In the genomic region with DNA sequence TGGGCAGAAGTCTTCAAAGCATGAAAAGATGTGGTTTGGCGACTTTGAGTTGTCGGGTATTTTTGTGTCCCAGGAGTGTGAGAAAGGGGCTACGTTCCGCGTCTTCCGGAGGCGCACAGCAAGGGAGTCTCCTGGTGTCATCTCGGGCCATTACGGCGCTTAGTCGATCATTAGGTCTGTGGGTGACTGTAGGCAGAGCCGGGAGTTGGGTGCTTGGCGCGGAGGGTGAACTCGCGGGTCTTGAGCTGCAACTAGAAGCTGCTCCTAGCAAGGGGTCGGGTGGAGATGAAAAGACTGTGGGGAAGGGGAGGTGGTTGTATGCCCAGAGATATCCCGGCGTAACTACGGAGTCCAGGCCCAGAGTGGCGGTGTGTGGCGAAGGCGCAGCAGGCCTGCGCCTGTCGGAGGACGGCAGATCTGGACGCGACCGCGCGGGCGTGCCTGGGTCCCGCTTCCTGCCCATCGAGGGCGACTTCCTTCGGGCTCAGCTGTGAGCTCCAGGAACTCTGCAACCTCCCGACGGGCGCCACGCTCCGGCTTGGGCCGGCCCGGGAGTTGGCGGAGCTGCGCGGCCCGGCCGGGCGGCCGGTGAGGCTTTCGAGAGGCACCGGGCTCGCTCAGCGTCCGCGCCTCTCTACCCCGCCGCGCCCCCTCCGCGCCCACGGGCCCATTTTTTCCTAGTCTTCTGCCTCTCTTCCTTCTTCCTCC, we compare ENCODE assay signal across 9 cellular contexts. TPM values are rescaled to one million over a fixed set of nuclear protein-coding genes. Genes with fewer than 3 reads are reported as not detected.
A peak's percentile ranks its signal among the peaks of the same experiment; 100 is the strongest.
DNase-seq lines count a peak whose midpoint lies in the region; ATAC-seq and TF ChIP-seq lines count a peak whose summit lies in the region.
"Had no signal": no experiment of that assay in that cellular context is flagged by ENCODE, and none has a peak within 500 bp of the region (broad histone marks: within the 10 kb centered on the region; RNA-seq: fewer than 3 reads in every experiment).

No MANE protein-coding gene starts in this region.

- WGBS in GM23248 (ENCODE audit: low coverage in 1 of 2, low lambda C conversion rate in 2 of 2, missing lambda C conversion rate in 2 of 2), 2 experiments, result 16 to 17% methylated on average over 51 to 54 of the region's 62 CpGs
- no CpG with 5 or more reads among the region's 62 CpGs for WGBS in mesendoderm (ENCODE audit: extremely low coverage, insufficient coverage, low lambda C conversion rate)

- H3K9ac ChIP-seq in GM23248 (no peak overlapping the region), mesendoderm (ENCODE audit: low read length) (peak overlapping the region; percentile 48)

- H3K4ac ChIP-seq in mesendoderm (ENCODE audit: low read depth, low read length), result no peak overlapping the region

- no peak overlapping the region for H4K8ac ChIP-seq in mesendoderm (ENCODE audit: low read depth, low read length)

- ATAC-seq in HG03135 (IDR thresholded peaks at IDR 0.05; ENCODE audit: unreplicated experiment), result no peak

- H3K36me3 ChIP-seq in GM23248 (ENCODE audit: low read depth) (no peaks in the 10 kb centered on the region), mesendoderm (ENCODE audit: control insufficient read depth, insufficient read depth, low read length) (no peaks in the 10 kb centered on the region)

- H3K56ac ChIP-seq in mesendoderm (ENCODE audit: low read length), result peak overlapping the region; percentile 80

- H2AK5ac ChIP-seq in mesendoderm (ENCODE audit: low read length), result no peak overlapping the region

- H3K27ac ChIP-seq in GM23248 (no peak overlapping the region), mesendoderm (ENCODE audit: low read depth, low read length) (no peak overlapping the region)
- H3K27ac ChIP-seq: epithelial cell of prostate had no signal

- H3K4me2 ChIP-seq in GM23248 (ENCODE audit: unreplicated experiment) (no peak overlapping the region), mesendoderm (ENCODE audit: low read length) (peak overlapping the region; percentile 77)

- H3K79me2 ChIP-seq in GM23248 (ENCODE audit: insufficient read depth), result no peaks in the 10 kb centered on the region
- H3K79me2 ChIP-seq in mesendoderm (ENCODE audit: control insufficient read depth, insufficient read depth, low read length), result no peaks in the 10 kb centered on the region

- H3K27me3 ChIP-seq in GM23248 (replicated peaks; ENCODE audit: insufficient read depth) (peaks cover 59% of the 10 kb centered on the region), mesendoderm (ENCODE audit: insufficient read depth, low read length, poor library complexity) (peaks cover 36% of the 10 kb centered on the region)

- peaks cover 29% of the 10 kb centered on the region for H3K4me1 Mint-ChIP-seq in activated naive CD8-positive, alpha-beta T cell treated with anti-CD3 and anti-CD28 coated beads for 36 hours

- H2BK5ac ChIP-seq in mesendoderm (ENCODE audit: low read length), result no peak overlapping the region

- peak overlapping the region; percentile 61 for H2AFZ ChIP-seq in GM23248

- H2BK15ac ChIP-seq in mesendoderm (replicated peaks; ENCODE audit: low read depth), result no peak overlapping the region

- no peak overlapping the region for H4K5ac ChIP-seq in mesendoderm (ENCODE audit: low read length)

- no peaks in the 10 kb centered on the region for H3K79me1 ChIP-seq in mesendoderm (ENCODE audit: low read length)

- no peak overlapping the region for H2BK120ac ChIP-seq in mesendoderm (ENCODE audit: low read depth, low read length)

- TF ChIP-seq CTCF in AG09309 (IDR thresholded peaks at IDR 0.05; ENCODE audit: control insufficient read depth, insufficient read depth, low read depth, low read length, missing control alignments), result no peak

- H3K27me3 Mint-ChIP-seq in activated naive CD8-positive, alpha-beta T cell treated with anti-CD3 and anti-CD28 coated beads for 36 hours, result peaks cover 91% of the 10 kb centered on the region

- H3K9me2 ChIP-seq in GM23248 (ENCODE audit: insufficient read depth), result no peaks in the 10 kb centered on the region

- no peaks in the 10 kb centered on the region for H3K9me3 ChIP-seq in GM23248 (ENCODE audit: low read depth)

- no peaks in the 10 kb centered on the region; the same call in 1 of the 2 replicates for H3K4me1 ChIP-seq in GM23248 (ENCODE audit: insufficient read depth)
- H3K4me1 ChIP-seq in mesendoderm (ENCODE audit: control insufficient read depth, low read depth, low read length), result peaks cover 1% of the 10 kb centered on the region

- H3K4me3 ChIP-seq in AG09309 (ENCODE audit: control insufficient read depth, low read depth, low read length) (peak overlapping the region; percentile 26), GM23248 (peak overlapping the region; percentile 43), mesendoderm (ENCODE audit: low read length) (peak overlapping the region; percentile 20)

- no peaks in the 10 kb centered on the region for H4K20me1 ChIP-seq in GM23248 (ENCODE audit: insufficient read depth)

- no peak overlapping the region for H3K23ac ChIP-seq in mesendoderm (ENCODE audit: low read length)

- H3K27ac Mint-ChIP-seq in activated naive CD8-positive, alpha-beta T cell treated with anti-CD3 and anti-CD28 coated beads for 36 hours, result peak overlapping the region; percentile 73

- DNase-seq in AG09309 (ENCODE audit: low read depth) (no peak), GM23248 (no peak), mesendoderm (no peak), ACHN (no peak), GDM1 (lab: John Stamatoyannopoulos, UW) (no peak)
- DNase-seq in activated naive CD8-positive, alpha-beta T cell treated with anti-CD3 and anti-CD28 coated beads for 36 hours, result no peak
- DNase-seq in activated effector memory CD4-positive, alpha-beta T cell treated with Interleukin-2 at 50 U/mL for 16 hours, result no peak

- peaks cover 8% of the 10 kb centered on the region for H3K36me3 Mint-ChIP-seq in activated naive CD8-positive, alpha-beta T cell treated with anti-CD3 and anti-CD28 coated beads for 36 hours

- in situ Hi-C loops in GM23248 (cut with MboI), result no loop called here
- in situ Hi-C loops in ACHN (cut with HindIII; ENCODE audit: low pct_ligation_motif_present, low pct_unique_long_range_greater_than_20kb, low sequenced_read_pairs), result no loop called here

- peaks cover 2% of the 10 kb centered on the region for H3K9me3 Mint-ChIP-seq in activated naive CD8-positive, alpha-beta T cell treated with anti-CD3 and anti-CD28 coated beads for 36 hours

- H3F3A ChIP-seq in GM23248 (ENCODE audit: insufficient read depth), result no peaks in the 10 kb centered on the region

- no peak overlapping the region for H3K18ac ChIP-seq in mesendoderm (ENCODE audit: low read length)

- peak overlapping the region; percentile 79 for H3K4me3 Mint-ChIP-seq in activated naive CD8-positive, alpha-beta T cell treated with anti-CD3 and anti-CD28 coated beads for 36 hours

RNA-seq across cellular contexts. Expression of gene NKX3-2, which starts 2.7 kb away (rescaled TPM):
- total RNA-seq in GM23248 (2014; rRNA removed; shearing (Covaris generic)), result under 0.01 and 0.13 TPM in 2 replicates
- not detected in 2 replicates for polyA plus RNA-seq in GM23248 (2016; fragmentation: Nextera tagmentation; extraction: Ambion mirVana)
- not detected for total RNA-seq in activated naive CD8-positive, alpha-beta T cell treated with anti-CD3 and anti-CD28 coated beads for 36 hours
- 0.11 TPM for polyA plus RNA-seq in mesendoderm (2013, experiment 1 of 2)
- 0.13 TPM for polyA plus RNA-seq in mesendoderm (2013, experiment 2 of 2)
